ENCODE assay signal across 6 cellular contexts in the genomic region with DNA sequence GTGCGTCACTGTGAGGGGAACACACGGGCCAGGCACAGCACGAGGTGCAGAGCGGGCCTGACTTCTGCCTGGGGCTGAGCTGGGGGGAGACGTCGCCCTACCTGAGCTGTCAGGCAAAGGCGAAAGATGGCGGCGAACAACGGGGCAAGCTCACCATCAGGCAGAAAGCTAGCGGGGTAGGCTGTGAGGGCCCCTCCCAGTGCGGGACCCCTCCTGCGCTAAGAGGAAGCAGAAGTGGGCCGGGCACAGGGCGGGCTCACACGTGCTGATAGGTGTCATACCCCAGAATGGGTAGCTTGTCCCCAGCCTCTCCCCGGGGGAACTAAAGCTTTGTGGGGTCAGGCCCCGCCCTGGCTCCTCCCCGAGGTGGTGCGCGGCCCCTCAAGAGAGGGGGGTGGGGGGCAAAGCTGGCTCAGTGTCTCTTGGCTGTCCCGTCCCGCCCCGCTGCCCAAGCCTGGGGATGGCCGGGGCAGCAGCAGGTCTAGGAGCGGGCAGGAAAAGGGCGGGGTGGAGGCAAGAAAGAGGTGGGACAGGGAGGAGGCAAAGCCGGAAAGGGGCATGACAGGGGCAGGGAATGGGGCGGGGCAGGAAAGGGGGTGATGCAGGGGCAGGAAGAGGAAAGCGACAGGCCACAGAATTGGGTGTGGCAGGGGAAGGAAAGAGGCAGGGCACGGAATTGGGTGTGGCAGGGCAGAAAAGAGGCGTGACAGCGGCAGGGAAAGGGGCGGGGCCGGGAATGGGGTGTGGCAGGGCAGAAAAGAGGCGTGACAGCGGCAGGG. TPM values are rescaled to one million over a fixed set of nuclear protein-coding genes. Genes with fewer than 3 reads are reported as not detected.
DNase-seq lines count a peak whose midpoint lies in the region; ATAC-seq and TF ChIP-seq lines count a peak whose summit lies in the region.

No MANE protein-coding gene starts in this region.

- peak; percentile 71 for DNase-seq in ELF-1 (ENCODE audit: low read depth, low spot score)
- DNase-seq in UCSD-AML1 (lab: John Stamatoyannopoulos, UW; ENCODE audit: unreplicated experiment): peak; percentile 91
- no peak for DNase-seq in hepatocyte (ENCODE audit: low spot score)

- H3K9me3 Mint-ChIP-seq in stimulated activated memory B cell treated with anti-CD40 and anti-IgM and Interleukin-4, amounts not matched to agents 10 μg/mL and 1 μg/mL and 100 μg/mL, for 72 hours: peaks cover 3% of the 10 kb centered on the region

- TF ChIP-seq CTCF in hepatocyte (IDR thresholded peaks at IDR 0.05; ENCODE audit: poor library complexity): no peak

- H3K36me3 Mint-ChIP-seq in stimulated activated memory B cell treated with anti-CD40 and anti-IgM and Interleukin-4, amounts not matched to agents 10 μg/mL and 1 μg/mL and 100 μg/mL, for 72 hours: peaks cover 39% of the 10 kb centered on the region

- no peak overlapping the region for H3K4me2 ChIP-seq in hepatocyte

- ATAC-seq in esophagus mucosa (peak; percentile 77), GM21786 (IDR thresholded peaks at IDR 0.05; ENCODE audit: unreplicated experiment) (no peak)
- ATAC-seq in stimulated activated memory B cell treated with anti-CD40 and anti-IgM and Interleukin-4, amounts not matched to agents 10 μg/mL and 1 μg/mL and 100 μg/mL, for 72 hours: peak; percentile 61

- no peaks in the 10 kb centered on the region for H3K9me3 ChIP-seq in hepatocyte (ENCODE audit: low read depth)

- H2AFZ ChIP-seq in hepatocyte: no peak overlapping the region

- H3K9me2 ChIP-seq in hepatocyte (replicated peaks; ENCODE audit: insufficient read depth): no peaks in the 10 kb centered on the region

- H3K36me3 ChIP-seq in hepatocyte (replicated peaks; ENCODE audit: insufficient read depth, low read depth): no peaks in the 10 kb centered on the region

- H3K4me1 ChIP-seq in hepatocyte (ENCODE audit: insufficient read depth): no peaks in the 10 kb centered on the region

- H3K27me3 Mint-ChIP-seq in stimulated activated memory B cell treated with anti-CD40 and anti-IgM and Interleukin-4, amounts not matched to agents 10 μg/mL and 1 μg/mL and 100 μg/mL, for 72 hours: no peaks in the 10 kb centered on the region

- no peak overlapping the region for H3K4me3 ChIP-seq in hepatocyte

- no peaks in the 10 kb centered on the region for H3K27me3 ChIP-seq in hepatocyte

- H3K4me3 Mint-ChIP-seq in stimulated activated memory B cell treated with anti-CD40 and anti-IgM and Interleukin-4, amounts not matched to agents 10 μg/mL and 1 μg/mL and 100 μg/mL, for 72 hours: peak overlapping the region; percentile 40

- H3K4me1 Mint-ChIP-seq in stimulated activated memory B cell treated with anti-CD40 and anti-IgM and Interleukin-4, amounts not matched to agents 10 μg/mL and 1 μg/mL and 100 μg/mL, for 72 hours: peaks cover 18% of the 10 kb centered on the region

- H3K79me2 ChIP-seq in hepatocyte: peaks cover 28% of the 10 kb centered on the region

- 93% methylated on average over 22 of the region's 37 CpGs for WGBS in hepatocyte (ENCODE audit: low lambda C conversion rate, missing lambda C conversion rate)

- H3K27ac Mint-ChIP-seq in stimulated activated memory B cell treated with anti-CD40 and anti-IgM and Interleukin-4, amounts not matched to agents 10 μg/mL and 1 μg/mL and 100 μg/mL, for 72 hours: peak overlapping the region; percentile 63

- H4K20me1 ChIP-seq in hepatocyte (ENCODE audit: insufficient read depth, poor library complexity, severe bottlenecking): peaks cover 29% of the 10 kb centered on the region

- H3K27ac ChIP-seq in hepatocyte: no peak overlapping the region

RNA-seq across cellular contexts. Expression of gene UCKL1, which starts 14.7 kb away (rescaled TPM):
- total RNA-seq in esophagus mucosa (25.1 TPM), hepatocyte (18.5 and 20.0 TPM in 2 replicates)
- 52.2 and 62.9 TPM in 2 replicates for polyA plus RNA-seq in hepatocyte

RNA-seq across cellular contexts. Expression of gene ZNF512B, which starts 28.3 kb away (rescaled TPM):
- total RNA-seq in esophagus mucosa (13.9 TPM), hepatocyte (11.5 and 13.5 TPM in 2 replicates)
- polyA plus RNA-seq in hepatocyte: 10.1 and 12.4 TPM in 2 replicates

RNA-seq across cellular contexts. Expression of gene SAMD10, which starts 38.0 kb away (rescaled TPM):
- 5.7 TPM for total RNA-seq in esophagus mucosa
- 1.1 and 1.6 TPM in 2 replicates for total RNA-seq in hepatocyte
- polyA plus RNA-seq in hepatocyte: 11.0 and 11.7 TPM in 2 replicates

RNA-seq across cellular contexts. Expression of gene PRPF6, which starts 39.5 kb away (rescaled TPM):
- 39.7 TPM for total RNA-seq in esophagus mucosa
- total RNA-seq in hepatocyte: 35.6 and 41.3 TPM in 2 replicates
- 37.3 and 43.1 TPM in 2 replicates for polyA plus RNA-seq in hepatocyte

RNA-seq across cellular contexts. Expression of gene DNAJC5, which starts 46.5 kb away (rescaled TPM):
- total RNA-seq in esophagus mucosa (64.8 TPM), hepatocyte (34.0 and 39.6 TPM in 2 replicates)
- polyA plus RNA-seq in hepatocyte: 6.6 and 10.2 TPM in 2 replicates
